1 cellular context compared by ENCODE assay signal in genomic region chr2:147684903-147685302, GRCh38.
TF ChIP-seq lines count a peak whose summit lies in the region.

No MANE protein-coding gene starts in this region.

TF ChIP-seq in HepG2, 621 proteins besides CTCF, POLR2A, EP300 and RAD21 (continued from another document):
- TF ChIP-seq USF2 (IDR thresholded peaks at IDR 0.05; ENCODE audit: low read depth, low read length) (peak; percentile 68), USF2 (CRISPR knock-in tag; IDR thresholded peaks at IDR 0.05; ENCODE audit: borderline replicate concordance) (no peak), LCORL (IDR thresholded peaks at IDR 0.05) (peak; percentile 35; the same call in 1 of the 2 replicates), LCORL (CRISPR knock-in tag; IDR thresholded peaks at IDR 0.05) (no peak), ZBTB7B (CRISPR knock-in tag; IDR thresholded peaks at IDR 0.05) (no peak)
TF ChIP-seq in HepG2: peak in this region for 3.
